In genomic region chr1:116119876-116120275, GRCh38 we compare ENCODE assay signal across 24 cellular contexts. TPM values are rescaled to one million over a fixed set of nuclear protein-coding genes. Genes with fewer than 3 reads are reported as not detected.
"Had no signal": no experiment of that assay in that cellular context is flagged by ENCODE, and none has a peak within 500 bp of the region (broad histone marks: within the 10 kb centered on the region; RNA-seq: fewer than 3 reads in every experiment).

No MANE protein-coding gene starts in this region.

- ATAC-seq: foreskin keratinocyte; left cardiac atrium; right lobe of liver; stimulated activated effector memory CD8-positive, alpha-beta T cell treated with anti-CD3 and anti-CD28 coated beads, Interleukin-12 subunit alpha, Interleukin-12 subunit beta, amount 100 ng/mL, for 72 hours; stimulated activated naive CD8-positive, alpha-beta T cell treated with anti-CD3 and anti-CD28 coated beads, Interleukin-15, Interleukin-2, amounts not matched to agents 100 U/mL and 50 U/mL, for 24 hours had no signal

- DNase-seq: colonic mucosa; dermis blood vessel endothelial cell; erythroblast; foreskin keratinocyte; head of caudate nucleus; left cardiac atrium; left ventricle myocardium superior; mesenchymal stem cell; midbrain; nephron progenitor cell; retina; right lobe of liver; stimulated activated CD4-positive, alpha-beta T cell treated with anti-CD3 and anti-CD28 coated beads, Interleukin-4, amount 100 ng/mL, for 1 hour; stimulated activated CD8-positive, alpha-beta memory T cell treated with anti-CD3 and anti-CD28 coated beads, Interleukin-4, amount 100 ng/mL, for 48 hours; stimulated activated naive CD8-positive, alpha-beta T cell treated with anti-CD3 and anti-CD28 coated beads, Interleukin-15, Interleukin-2, amounts not matched to agents 100 U/mL and 50 U/mL, for 24 hours; tibial artery; upper lobe of left lung; uterus had no signal

- H3K36me3 ChIP-seq: colonic mucosa, prostate gland, right lobe of liver, tibial artery, upper lobe of left lung, uterus had no signal

- H3K4me1 ChIP-seq: colonic mucosa, parathyroid adenoma, prostate gland, suprapubic skin, tibial artery, uterus had no signal

- H3K27me3 ChIP-seq: colonic mucosa, foreskin keratinocyte, hepatocyte, right lobe of liver, suprapubic skin, tibial artery, upper lobe of left lung, uterus had no signal

- H3K4me3 ChIP-seq: colonic mucosa, hepatocyte, lung, prostate gland, right lobe of liver, suprapubic skin, tibial artery, upper lobe of left lung, uterus had no signal

- H3K27ac ChIP-seq: colonic mucosa, foreskin keratinocyte, hepatocyte, parathyroid adenoma, prostate gland, right lobe of liver, suprapubic skin, tibial artery, upper lobe of left lung, uterus had no signal

- H3K9me3 ChIP-seq: colonic mucosa, prostate gland, right lobe of liver, suprapubic skin, tibial artery, upper lobe of left lung, uterus had no signal

RNA-seq across cellular contexts. Expression of gene MAB21L3, which starts 8.7 kb away (rescaled TPM):
- total RNA-seq: left ventricle myocardium superior, uterus had no signal
